14 cellular contexts compared by ENCODE assay signal in genomic region chr15:54045397-54045796, GRCh38.
DNase-seq lines count a peak whose midpoint lies in the region; ATAC-seq and TF ChIP-seq lines count a peak whose summit lies in the region.
"Had no signal": no experiment of that assay in that cellular context is flagged by ENCODE, and none has a peak within 500 bp of the region (broad histone marks: within the 10 kb centered on the region; RNA-seq: fewer than 3 reads in every experiment).

No MANE protein-coding gene starts in this region.

- no peak for TF ChIP-seq CTCF in epithelial cell of esophagus (IDR thresholded peaks at IDR 0.05; ENCODE audit: insufficient read depth, low read depth, low read length, missing control alignments)

- H3K4me3 ChIP-seq in epithelial cell of esophagus (ENCODE audit: low read length): no peak overlapping the region
- H3K4me3 ChIP-seq: A549, GM23338 had no signal

- DNase-seq in HT1080 (ENCODE audit: low read depth) (peak; percentile 15), epithelial cell of esophagus (ENCODE audit: low read depth) (peak; percentile 40), kidney glomerular epithelial cell (lab: John Stamatoyannopoulos, UW) (peak; percentile 48), NCI-H526 (lab: John Stamatoyannopoulos, UW) (no peak)
- no peak for DNase-seq in T-helper 2 cell treated with Interferon-gamma antibody and Interleukin-4, amounts not matched to agents 5 μg/mL and 100 μg/mL, for 36 hours (ENCODE audit: low spot score)
- DNase-seq: BE2C; CD4-positive, alpha-beta memory T cell; COR-L47; H9 had no signal

- H3K27me3 Mint-ChIP-seq in T-helper 2 cell treated with Interferon-gamma antibody and Interleukin-4, amounts not matched to agents 5 μg/mL and 100 μg/mL, for 36 hours (ENCODE audit: low read depth): no peaks in the 10 kb centered on the region
- H3K27me3 Mint-ChIP-seq: CD4-positive, alpha-beta memory T cell had no signal

- H3K4me1 Mint-ChIP-seq in T-helper 2 cell treated with Interferon-gamma antibody and Interleukin-4, amounts not matched to agents 5 μg/mL and 100 μg/mL, for 36 hours (ENCODE audit: low read depth): no peaks in the 10 kb centered on the region
- H3K4me1 Mint-ChIP-seq: CD4-positive, alpha-beta memory T cell; GM23338; H9 had no signal

- no peak overlapping the region for H3K4me3 Mint-ChIP-seq in T-helper 2 cell treated with Interferon-gamma antibody and Interleukin-4, amounts not matched to agents 5 μg/mL and 100 μg/mL, for 36 hours
- H3K4me3 Mint-ChIP-seq: CD4-positive, alpha-beta memory T cell; GM23338; H9 had no signal

- no peaks in the 10 kb centered on the region for H3K9me3 Mint-ChIP-seq in T-helper 2 cell treated with Interferon-gamma antibody and Interleukin-4, amounts not matched to agents 5 μg/mL and 100 μg/mL, for 36 hours
- H3K9me3 Mint-ChIP-seq: H9 had no signal

- no peaks in the 10 kb centered on the region for H3K36me3 Mint-ChIP-seq in T-helper 2 cell treated with Interferon-gamma antibody and Interleukin-4, amounts not matched to agents 5 μg/mL and 100 μg/mL, for 36 hours (ENCODE audit: low read depth)
- H3K36me3 Mint-ChIP-seq: CD4-positive, alpha-beta memory T cell had no signal

- no peak overlapping the region for H3K27ac Mint-ChIP-seq in T-helper 2 cell treated with Interferon-gamma antibody and Interleukin-4, amounts not matched to agents 5 μg/mL and 100 μg/mL, for 36 hours
- H3K27ac Mint-ChIP-seq: CD4-positive, alpha-beta memory T cell; GM23338; H9 had no signal

- no peak for ATAC-seq in GM21528 (IDR thresholded peaks at IDR 0.05; ENCODE audit: low FRiP score, unreplicated experiment)
- no peak for ATAC-seq in HG02642 (IDR thresholded peaks at IDR 0.05; ENCODE audit: poor library complexity, unreplicated experiment)
- ATAC-seq: A549, GM23338, HepG2 had no signal

Comparison
In these comparisons a context has a peak if more than half of its experiments do, and no peak if none do; other contexts are left out.
1. DNase-seq: peak in HT1080 (single experiment), epithelial cell of esophagus (single experiment) and kidney glomerular epithelial cell (single experiment); none in NCI-H526 (0 of 2) and T-helper 2 cell treated with Interferon-gamma antibody and Interleukin-4, amounts not matched to agents 5 μg/mL and 100 μg/mL, for 36 hours (single experiment).